9 cellular contexts compared by ENCODE assay signal in the genomic region with DNA sequence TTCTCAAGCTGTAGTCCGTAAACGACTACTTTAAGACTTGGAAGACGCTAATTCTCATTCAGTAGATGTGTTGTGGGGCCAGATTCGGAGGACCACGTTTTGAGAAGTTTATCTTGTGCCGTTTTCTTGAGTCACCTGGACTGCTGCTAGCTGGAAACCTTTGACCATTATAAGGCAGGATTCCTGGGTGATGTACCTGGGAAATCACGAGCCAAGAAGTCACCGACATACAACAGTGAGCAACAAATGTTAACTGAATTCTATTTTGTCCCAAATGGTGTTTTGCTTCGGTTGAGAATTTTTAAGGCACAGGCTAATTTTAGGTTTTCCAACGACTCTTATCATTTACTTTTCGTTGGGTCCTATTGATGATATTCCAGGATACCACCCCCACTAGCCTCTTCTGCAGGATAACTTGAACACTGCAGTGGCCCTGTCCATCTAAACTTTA.
DNase-seq lines count a peak whose midpoint lies in the region; TF ChIP-seq lines count a peak whose summit lies in the region.
"Had no signal": no experiment of that assay in that cellular context is flagged by ENCODE, and none has a peak within 500 bp of the region (broad histone marks: within the 10 kb centered on the region; RNA-seq: fewer than 3 reads in every experiment).

No MANE protein-coding gene starts in this region.

- peak in 2 of 3 experiments; percentile 76 to 83 for DNase-seq in NCI-H1417 (lab: John Stamatoyannopoulos, UW)
- DNase-seq in NCI-H1417 treated with DMSO at 0.1 percent for 48 hours (lab: John Stamatoyannopoulos, UW), result no peak
- DNase-seq in SK-N-MC (ENCODE audit: low read depth, low spot score), result no peak
- no peak for DNase-seq in stomach
- DNase-seq in NCI-H82 (lab: John Stamatoyannopoulos, UW), result no peak
- no peak for DNase-seq in NCI-H446 (lab: John Stamatoyannopoulos, UW)
- no peak for DNase-seq in SKM-1 (lab: John Stamatoyannopoulos, UW; ENCODE audit: unreplicated experiment)
- DNase-seq: NCI-H510A had no signal

- 1 to 2% (median 2%) methylated on average over 11 of the region's 11 CpGs for WGBS in stomach, 5 donors

- peak overlapping the region; percentile 81; the same call in 1 of the 2 replicates for H3K4me3 ChIP-seq in SK-N-MC
- peak overlapping the region; percentile 99 for H3K4me3 ChIP-seq in iPS-18a (ENCODE audit: low read length)
- peak overlapping the region; percentile 41 to 51 (median 46) for H3K4me3 ChIP-seq in stomach

- H3K9me3 ChIP-seq in SK-N-MC (ENCODE audit: low read depth, low read length), result 0 out of 2 replicates have a peak, but pooled peaks cover 5% of the 10 kb centered on the region
- H3K9me3 ChIP-seq in iPS-18a (ENCODE audit: control insufficient read depth, low read depth, low read length), result no peaks in the 10 kb centered on the region
- no peaks in the 10 kb centered on the region for H3K9me3 ChIP-seq in stomach

- TF ChIP-seq CTCF in stomach (IDR thresholded peaks at IDR 0.05), result no peak

- H3K27me3 ChIP-seq in iPS-18a (ENCODE audit: control insufficient read depth, insufficient read depth, low read length) (no peaks in the 10 kb centered on the region), stomach (peaks cover 0 to 77% (median 33%) of the 10 kb centered on the region in 3 donors)

- H3K27ac ChIP-seq in SK-N-MC (peak overlapping the region; percentile 89), iPS-18a (ENCODE audit: low read length) (peak overlapping the region; percentile 99), stomach (peak overlapping the region; percentile 66 to 93 (median 89))

- TF ChIP-seq POLR2A in stomach (IDR thresholded peaks at IDR 0.05), result no peak

- intact Hi-C loops in stomach (cut with DNase I; ENCODE audit: low total_unique reads), result no loop called here

- H3K36me3 ChIP-seq in SK-N-MC (ENCODE audit: insufficient read depth, low read length) (no peaks in the 10 kb centered on the region), iPS-18a (ENCODE audit: control insufficient read depth, low read depth, low read length) (no peaks in the 10 kb centered on the region), stomach (no peaks in the 10 kb centered on the region)

- H3K9ac ChIP-seq in SK-N-MC (ENCODE audit: insufficient read length) (no peak overlapping the region), iPS-18a (ENCODE audit: low read length) (peak overlapping the region; percentile 94)

- TF ChIP-seq EP300 in stomach (IDR thresholded peaks at IDR 0.05), result no peak

- peaks cover 21% of the 10 kb centered on the region for H3K4me1 ChIP-seq in iPS-18a (ENCODE audit: control insufficient read depth, low read depth, low read length)
- H3K4me1 ChIP-seq in stomach, result peaks cover 0 to 41% (median 29%) of the 10 kb centered on the region in 4 donors

Comparison
In these comparisons a context has a peak if more than half of its experiments do, and no peak if none do; other contexts are left out.
1. DNase-seq: peak in NCI-H1417 (2 of 3); none in NCI-H1417 treated with DMSO at 0.1 percent for 48 hours (single experiment), SK-N-MC (single experiment), stomach (single experiment), NCI-H82 (single experiment), NCI-H446 (0 of 2) and SKM-1 (single experiment).
2. H3K4me3 ChIP-seq: peak in every context shown above with its lines; median percentile 99 in iPS-18a; 81 in SK-N-MC; 46 in stomach.
3. Peak in every context shown above with its lines, with median percentiles within 50 percentile points of each other: H3K27ac ChIP-seq.